In the genomic region with DNA sequence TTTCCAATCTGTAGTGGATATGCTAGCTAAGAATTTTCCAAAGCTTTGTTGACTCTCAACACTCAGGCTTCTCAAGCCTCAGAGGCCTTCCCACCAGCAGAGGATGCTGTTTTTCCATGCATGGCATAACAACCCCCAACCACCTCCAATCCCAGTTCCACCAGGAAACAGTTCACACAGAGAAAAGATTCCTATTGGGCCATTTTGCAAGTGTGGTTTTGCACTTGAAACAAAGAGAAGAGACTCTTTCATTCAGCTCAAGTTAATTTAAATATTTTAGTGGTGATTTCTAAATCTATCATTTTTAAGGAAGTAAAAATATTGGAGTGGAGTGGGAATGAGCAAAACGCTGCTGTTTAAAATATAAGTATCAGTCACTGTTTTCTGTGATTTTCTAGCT, we compare ENCODE assay signal across 8 cellular contexts.
DNase-seq lines count a peak whose midpoint lies in the region; ATAC-seq and TF ChIP-seq lines count a peak whose summit lies in the region.

No MANE protein-coding gene starts in this region.

- H3K9me3 ChIP-seq in thyroid gland, result no peaks in the 10 kb centered on the region

- intact Hi-C loops in thyroid gland (cut with DNase I), result no loop called here

- WGBS in thyroid gland, 2 donors, result 36 to 41% methylated on average over 1 of the region's 1 CpG

- H3K9me3 Mint-ChIP-seq in brain, result peaks cover 0 to 4% (median 0%) of the 10 kb centered on the region in 5 experiments
- no peaks in the 10 kb centered on the region for H3K9me3 Mint-ChIP-seq in naive thymus-derived CD8-positive, alpha-beta T cell

- peak overlapping the region; percentile 26 to 48 (median 45) for H3K27ac Mint-ChIP-seq in brain
- H3K27ac Mint-ChIP-seq in naive thymus-derived CD8-positive, alpha-beta T cell, result no peak overlapping the region

- no peaks in the 10 kb centered on the region for H3K36me3 Mint-ChIP-seq in brain
- no peaks in the 10 kb centered on the region for H3K36me3 Mint-ChIP-seq in naive thymus-derived CD8-positive, alpha-beta T cell

- H3K4me1 Mint-ChIP-seq in brain, result peaks cover 35% of the 10 kb centered on the region
- H3K4me1 Mint-ChIP-seq in naive thymus-derived CD8-positive, alpha-beta T cell, result no peaks in the 10 kb centered on the region

- DNase-seq in GM20000 (ENCODE audit: low spot score) (no peak), NCI-H2227 treated with DMSO at 0.1 percent for 48 hours (lab: John Stamatoyannopoulos, UW) (peak; percentile 86), iris pigment epithelial cell (ENCODE audit: low read depth) (peak; percentile 93), thyroid gland (peak; percentile 74 to 75)
- no peak for DNase-seq in naive thymus-derived CD8-positive, alpha-beta T cell

- no peak for ATAC-seq in HG02763 (IDR thresholded peaks at IDR 0.05; ENCODE audit: unreplicated experiment)
- no peak for ATAC-seq in naive thymus-derived CD8-positive, alpha-beta T cell
- no peak for ATAC-seq in GM18907 (IDR thresholded peaks at IDR 0.05; ENCODE audit: unreplicated experiment)

- no peaks in the 10 kb centered on the region for H3K27me3 ChIP-seq in thyroid gland

- no peak overlapping the region for H3K4me3 Mint-ChIP-seq in brain
- no peak overlapping the region for H3K4me3 Mint-ChIP-seq in naive thymus-derived CD8-positive, alpha-beta T cell

- H3K4me1 ChIP-seq in thyroid gland, result no peaks in the 10 kb centered on the region

- POLR2A ChIA-PET in naive thymus-derived CD8-positive, alpha-beta T cell (lab: Charles Lee), result no interaction called here

- TF ChIP-seq POLR2A in thyroid gland (IDR thresholded peaks at IDR 0.05), result no peak

- TF ChIP-seq CTCF in GM20000 (IDR thresholded peaks at IDR 0.05; ENCODE audit: extremely low read depth, missing control alignments), result peak; percentile 18
- peak; percentile 91 to 93 for TF ChIP-seq CTCF in brain (conservative IDR thresholded peaks at IDR 0.05)
- peak; percentile 70 to 98 (median 89) for TF ChIP-seq CTCF in thyroid gland (IDR thresholded peaks at IDR 0.05)

- peaks cover 3% of the 10 kb centered on the region for H3K27me3 Mint-ChIP-seq in brain
- peaks cover 3 to 18% (median 8%) of the 10 kb centered on the region in 5 donors for H3K27me3 Mint-ChIP-seq in naive thymus-derived CD8-positive, alpha-beta T cell

- no peaks in the 10 kb centered on the region for H3K36me3 ChIP-seq in thyroid gland

- no peak overlapping the region for H3K27ac ChIP-seq in thyroid gland

- no peak overlapping the region for H3K4me3 ChIP-seq in thyroid gland (replicated peaks in 1 of 3)

Comparison
In these comparisons a context has a peak if more than half of its experiments do, and no peak if none do; other contexts are left out.
1. DNase-seq: peak in NCI-H2227 treated with DMSO at 0.1 percent for 48 hours (single experiment), iris pigment epithelial cell (single experiment) and thyroid gland (2 of 2); none in GM20000 (single experiment) and naive thymus-derived CD8-positive, alpha-beta T cell (0 of 10).
2. CTCF ChIP-seq: peak in every context shown above with its lines; median percentile 92 in brain; 89 in thyroid gland; 18 in GM20000.
3. H3K27ac Mint-ChIP-seq: peak in brain (5 of 5); none in naive thymus-derived CD8-positive, alpha-beta T cell (0 of 10).